ENCODE assay signal across 34 cellular contexts in genomic region chrX:137297167-137297566, GRCh38.
"Had no signal": no experiment of that assay in that cellular context is flagged by ENCODE, and none has a peak within 500 bp of the region (broad histone marks: within the 10 kb centered on the region; RNA-seq: fewer than 3 reads in every experiment).

No MANE protein-coding gene starts in this region.

- FAIRE-seq: bronchial epithelial cell, colon, TTC549 had no signal

- ATAC-seq: activated CD8-positive, alpha-beta T cell treated with anti-CD3 and anti-CD28 coated beads for 36 hours; activated naive CD4-positive, alpha-beta T cell treated with anti-CD3 and anti-CD28 coated beads, Interleukin-2, amount 50 U/mL, for 72 hours; activated T-cell treated with anti-CD3 and anti-CD28 coated beads, Interleukin-2, amount 50 U/mL, for 4 hours; activated T-cell treated with anti-CD3 and anti-CD28 coated beads, Interleukin-2, amount 50 U/mL, for 72 hours; activated T-helper 17 cell treated with anti-CD3 and anti-CD28 coated beads, Interleukin-2, amount 50 U/mL, for 72 hours; WTC11 had no signal

- H3K9me3 ChIP-seq: adrenal gland had no signal

- H3K36me3 ChIP-seq: adrenal gland, cardiac muscle cell, WERI-Rb-1 had no signal

- H3K4me1 ChIP-seq: adrenal gland had no signal

- H3K4me3 ChIP-seq: adrenal gland, cardiac muscle cell had no signal

- H3K27me3 ChIP-seq: cardiac muscle cell had no signal

- H3K27ac ChIP-seq: adrenal gland, cardiac muscle cell, WERI-Rb-1 had no signal

- DNase-seq: activated CD4-positive, alpha-beta memory T cell treated with anti-CD3 and anti-CD28 coated beads for 36 hours; activated CD4-positive, alpha-beta T cell treated with anti-CD3 and anti-CD28 coated beads for 4 hours; activated CD4-positive, alpha-beta T cell treated with anti-CD3 and anti-CD28 coated beads, Interleukin-2, amount 10 ng/mL, durations not matched to agents 24 days and 14 days; activated CD4-positive, alpha-beta T cell treated with anti-CD3 and anti-CD28 coated beads, Interleukin-2, amount 50 U/mL, for 1 hour; activated CD4-positive, alpha-beta T cell treated with anti-CD3 and anti-CD28 coated beads, Interleukin-2, amount 50 U/mL, for 4 hours; activated CD4-positive, CD25-positive, alpha-beta regulatory T cell; activated CD4-positive, CD25-positive, alpha-beta regulatory T cell treated with anti-CD3 and anti-CD28 coated beads, Interleukin-2, amount 50 U/mL, for 72 hours; activated CD8-positive, alpha-beta memory T cell treated with anti-CD3 and anti-CD28 coated beads, Interleukin-2, amount 50 U/mL, for 4 hours; activated CD8-positive, alpha-beta T cell treated with anti-CD3 and anti-CD28 coated beads for 36 hours; activated effector memory CD4-positive, alpha-beta T cell treated with anti-CD3 and anti-CD28 coated beads, Interleukin-2, amount 50 U/mL, for 16 hours; activated gamma-delta T cell treated with Interleukin-2 at 50 U/mL for 16 hours; activated naive CD4-positive, alpha-beta T cell; activated naive CD4-positive, alpha-beta T cell treated with anti-CD3 and anti-CD28 coated beads for 36 hours; activated naive CD4-positive, alpha-beta T cell treated with anti-CD3 and anti-CD28 coated beads, Interleukin-2, amount 50 U/mL, for 16 hours; activated naive CD8-positive, alpha-beta T cell treated with anti-CD3 and anti-CD28 coated beads for 36 hours; activated T-cell treated with anti-CD3 and anti-CD28 coated beads for 4 hours; activated T-cell treated with anti-CD3 and anti-CD28 coated beads, Interleukin-2, amount 50 U/mL, for 1 hour; activated T-cell treated with anti-CD3 and anti-CD28 coated beads, Interleukin-2, amount 50 U/mL, for 4 hours; activated T-cell treated with anti-CD3 and anti-CD28 coated beads, Interleukin-2, amount 50 U/mL, for 72 hours; adrenal gland; amniotic stem cell; aorta; central memory CD4-positive, alpha-beta T cell; T-helper 1 cell; T-helper 2 cell; T-helper 9 cell; WERI-Rb-1 had no signal
